12 cellular contexts compared by ENCODE assay signal in the genomic region with DNA sequence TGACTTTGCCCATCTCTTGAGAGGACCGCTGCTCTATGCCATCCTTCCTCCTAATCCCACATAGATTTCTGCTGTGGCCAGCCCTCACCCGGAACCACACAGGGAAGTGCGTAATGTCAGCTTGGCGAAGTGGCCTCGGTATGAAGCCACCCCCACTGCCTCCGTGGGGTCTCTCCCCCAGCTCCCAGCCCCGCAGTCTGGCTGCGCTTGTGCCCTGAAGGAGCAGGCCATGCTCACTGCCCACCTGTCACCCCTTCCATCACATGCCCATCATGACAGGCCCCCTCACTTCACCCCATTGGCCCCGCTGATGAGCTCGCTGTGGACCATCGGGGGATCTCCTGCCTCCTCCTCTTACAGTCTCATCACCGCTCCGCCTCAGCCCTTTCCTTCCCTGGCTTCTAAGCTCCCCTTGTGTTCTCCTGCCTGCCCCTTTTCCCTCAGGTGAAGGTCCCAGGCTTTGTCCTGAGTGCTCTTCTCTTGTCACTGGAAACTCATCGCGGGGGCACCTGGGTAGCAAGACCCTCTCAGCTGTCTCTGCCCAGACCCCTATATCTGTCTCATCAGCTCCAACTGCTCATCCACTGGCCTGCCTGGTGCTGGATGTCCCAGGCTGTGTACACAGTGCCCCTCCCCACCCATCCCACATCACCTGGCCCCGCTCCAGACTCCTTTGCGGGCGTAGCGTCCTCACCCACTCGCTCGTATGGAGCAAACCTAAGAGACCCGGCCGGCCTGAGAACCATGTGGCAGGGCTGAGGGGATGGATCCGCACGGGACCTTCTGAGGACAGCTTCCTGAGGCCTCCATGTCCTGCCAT.
"Had no signal": no experiment of that assay in that cellular context is flagged by ENCODE, and none has a peak within 500 bp of the region (broad histone marks: within the 10 kb centered on the region; RNA-seq: fewer than 3 reads in every experiment).

No MANE protein-coding gene starts in this region.

- DNase-seq: activated B cell treated with CpG ODN at 0.5 μM for 24 hours; activated CD4-positive, alpha-beta T cell treated with anti-CD3 and anti-CD28 coated beads, Interleukin-2, amount 10 ng/mL, durations not matched to agents 7 days and 5 days; activated naive CD4-positive, alpha-beta T cell treated with anti-CD3 and anti-CD28 coated beads, Interleukin-2, amount 50 U/mL, for 16 hours; adrenal gland; brain microvascular endothelial cell; immature natural killer cell; left colon; stimulated activated CD4-positive, alpha-beta T cell treated with anti-CD3 and anti-CD28 coated beads, Interleukin-12 subunit alpha, Interleukin-12 subunit beta, amount 100 ng/mL, for 4 hours; stimulated activated naive CD4-positive, alpha-beta T cell; substantia nigra; T-helper 17 cell had no signal

- H3K27me3 ChIP-seq: adrenal gland, brain microvascular endothelial cell, right lobe of liver had no signal

- H3K27ac ChIP-seq: brain microvascular endothelial cell, right lobe of liver had no signal

- H3K9me3 ChIP-seq: adrenal gland, right lobe of liver had no signal

- ATAC-seq: left colon, right lobe of liver, T-helper 17 cell had no signal

- H3K4me3 ChIP-seq: adrenal gland, right lobe of liver had no signal

- H3K4me1 ChIP-seq: right lobe of liver had no signal

- H3K36me3 ChIP-seq: adrenal gland, brain microvascular endothelial cell, right lobe of liver had no signal
